In the genomic region with DNA sequence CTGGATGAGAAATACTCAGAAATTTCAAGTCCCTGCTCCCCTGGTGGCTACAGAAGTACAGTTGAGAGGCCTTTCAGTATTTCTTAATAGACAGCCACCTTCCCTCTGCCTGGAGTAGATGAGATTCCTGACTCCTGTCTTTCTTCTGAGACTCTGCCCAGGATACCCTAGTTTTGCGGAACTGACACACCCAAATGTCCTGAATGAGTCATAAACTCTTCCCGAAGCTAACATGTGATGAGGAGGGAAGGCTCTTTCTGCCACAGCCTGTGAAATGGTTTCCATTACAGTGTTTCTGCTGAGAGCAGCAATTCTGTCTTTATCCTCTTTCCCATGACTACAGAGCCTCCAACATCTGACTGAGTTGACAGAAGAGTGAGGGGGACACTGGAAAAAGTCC, we compare ENCODE assay signal across 1 cellular context.
A peak's percentile ranks its signal among the peaks of the same experiment; 100 is the strongest.
TF ChIP-seq lines count a peak whose summit lies in the region.

No MANE protein-coding gene starts in this region.

TF ChIP-seq in H1, 55 proteins besides CTCF, POLR2A, EP300 and RAD21:
- TF ChIP-seq E2F6 (IDR thresholded peaks at IDR 0.05): no peak
- TF ChIP-seq MAFK (IDR thresholded peaks at IDR 0.05; ENCODE audit: low read depth, low read length): peak; percentile 77
TF ChIP-seq in H1: peak in this region for 1.
